In genomic region chr3:108468577-108468976, GRCh38 we compare ENCODE assay signal across 2 cellular contexts.
A peak's percentile ranks its signal among the peaks of the same experiment; 100 is the strongest.
TF ChIP-seq lines count a peak whose summit lies in the region.

No MANE protein-coding gene starts in this region.

TF ChIP-seq in HCT116, 20 proteins besides CTCF, POLR2A, EP300 and RAD21 (continued from another document):
- TF ChIP-seq REST (IDR thresholded peaks at IDR 0.05; ENCODE audit: low read depth) = no peak
- no peak for TF ChIP-seq ZNF274 (IDR thresholded peaks at IDR 0.05; ENCODE audit: low read depth, low read length)
- no peak for TF ChIP-seq TCF7L2 (IDR thresholded peaks at IDR 0.05; ENCODE audit: borderline replicate concordance, extremely low read depth, insufficient read depth, insufficient read length)
- TF ChIP-seq EGR1 (IDR thresholded peaks at IDR 0.05; ENCODE audit: low read depth) = no peak
- TF ChIP-seq MAX (IDR thresholded peaks at IDR 0.05) = no peak
- no peak for TF ChIP-seq EZH2phosphoT487 (IDR thresholded peaks at IDR 0.05; ENCODE audit: borderline replicate concordance)
- TF ChIP-seq ZBTB33 (IDR thresholded peaks at IDR 0.05; ENCODE audit: extremely low read depth, insufficient replicate concordance, low read length) = no peak
- TF ChIP-seq JUND (IDR thresholded peaks at IDR 0.05) = no peak
- no peak for TF ChIP-seq SIN3A (IDR thresholded peaks at IDR 0.05; ENCODE audit: low read depth)
- no peak for TF ChIP-seq EZH2 (IDR thresholded peaks at IDR 0.05)
- TF ChIP-seq SP1 (IDR thresholded peaks at IDR 0.05; ENCODE audit: low read depth) = no peak
- TF ChIP-seq ELF1 (IDR thresholded peaks at IDR 0.05; ENCODE audit: borderline replicate concordance, low read depth) = no peak
- no peak for TF ChIP-seq CBX3 (IDR thresholded peaks at IDR 0.05; ENCODE audit: low read depth)
- TF ChIP-seq SRF (IDR thresholded peaks at IDR 0.05; ENCODE audit: low read depth) = no peak
- TF ChIP-seq YY1 (IDR thresholded peaks at IDR 0.05; ENCODE audit: extremely low read depth, insufficient replicate concordance, low read depth, low read length) = no peak
- no peak for TF ChIP-seq FOSL1 (IDR thresholded peaks at IDR 0.05; ENCODE audit: low read depth)
- no peak for TF ChIP-seq POLR2AphosphoS5 (IDR thresholded peaks at IDR 0.05; ENCODE audit: low read depth, low read length)
- TF ChIP-seq ATF3 (IDR thresholded peaks at IDR 0.05) = no peak
- no peak for TF ChIP-seq ZFX (IDR thresholded peaks at IDR 0.05)

TF ChIP-seq in SK-N-SH, 30 proteins besides CTCF, POLR2A, EP300 and RAD21:
- TF ChIP-seq PBX3 (IDR thresholded peaks at IDR 0.05) (peak; percentile 53), CHD2 (IDR thresholded peaks at IDR 0.05; ENCODE audit: low read length, partially characterized antibody) (no peak), TCF12 (IDR thresholded peaks at IDR 0.05) (peak; percentile 65), USF2 (IDR thresholded peaks at IDR 0.05; ENCODE audit: borderline replicate concordance, low read depth, low read length) (no peak), EZH2phosphoT487 (IDR thresholded peaks at IDR 0.05; ENCODE audit: borderline replicate concordance, low read depth) (no peak), POLR2AphosphoS5 (IDR thresholded peaks at IDR 0.05; ENCODE audit: low read depth, low read length) (no peak), MXI1 (IDR thresholded peaks at IDR 0.05; ENCODE audit: low read depth, low read length) (no peak), FOXJ3 (CRISPR knock-in tag; IDR thresholded peaks at IDR 0.05) (no peak), NRF1 (IDR thresholded peaks at IDR 0.05; ENCODE audit: low read depth, low read length) (no peak), GABPA (IDR thresholded peaks at IDR 0.05; ENCODE audit: low read depth) (no peak), FOSL2 (IDR thresholded peaks at IDR 0.05; ENCODE audit: borderline replicate concordance, low read depth) (no peak), NFIC (IDR thresholded peaks at IDR 0.05; ENCODE audit: borderline replicate concordance) (peak; percentile 10; the same call in 1 of the 2 replicates), USF1 (IDR thresholded peaks at IDR 0.05; ENCODE audit: borderline replicate concordance, low read depth) (no peak)
